In the genomic region with DNA sequence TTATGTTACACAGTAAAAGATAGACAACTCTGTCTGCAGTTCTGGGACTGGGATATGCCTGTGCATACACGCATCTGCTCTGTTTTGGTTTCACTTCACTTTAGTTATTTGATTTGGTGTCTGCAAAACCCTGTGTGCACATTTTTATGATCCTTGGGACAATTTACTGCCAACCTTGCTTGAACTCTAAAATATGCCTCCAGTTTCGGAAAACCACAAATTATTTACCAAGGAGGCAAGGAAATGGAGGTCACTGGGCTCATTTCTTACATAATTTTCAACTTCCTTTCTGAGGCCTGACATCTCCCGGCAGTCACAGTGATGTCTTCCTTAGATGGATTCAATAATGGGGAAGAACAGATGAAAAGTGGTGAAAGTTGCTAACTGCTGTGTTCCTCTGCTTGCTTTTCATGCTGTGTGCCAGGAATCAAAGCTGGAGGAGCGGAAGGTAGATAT, we compare ENCODE assay signal across 8 cellular contexts.
DNase-seq lines count a peak whose midpoint lies in the region; ATAC-seq and TF ChIP-seq lines count a peak whose summit lies in the region.

No MANE protein-coding gene starts in this region.

- H3K27ac Mint-ChIP-seq in activated T-cell treated with anti-CD3 and anti-CD28 coated beads, Interleukin-2, amount 50 U/mL, for 72 hours, result no peak overlapping the region

- WGBS in psoas muscle, 3 donors, result 40 to 44% (median 41%) methylated on average over 4 of the region's 4 CpGs

- H3K4me1 ChIP-seq in adipocyte (ENCODE audit: control insufficient read depth, insufficient read depth, low read length), result peaks cover 3% of the 10 kb centered on the region
- no peaks in the 10 kb centered on the region for H3K4me1 ChIP-seq in psoas muscle

- no peak for TF ChIP-seq CTCF in psoas muscle (IDR thresholded peaks at IDR 0.05)

- peaks cover 8% of the 10 kb centered on the region for H3K27me3 Mint-ChIP-seq in activated T-cell treated with anti-CD3 and anti-CD28 coated beads, Interleukin-2, amount 50 U/mL, for 72 hours (ENCODE audit: low read depth)

- H3K9me3 Mint-ChIP-seq in activated T-cell treated with anti-CD3 and anti-CD28 coated beads, Interleukin-2, amount 50 U/mL, for 72 hours, result peaks cover 3 to 5% of the 10 kb centered on the region in 2 donors

- intact Hi-C loops in psoas muscle (cut with DNase I), result no loop called here

- H3K9me3 ChIP-seq in adipocyte (ENCODE audit: control insufficient read depth, low read length), result peaks cover 5% of the 10 kb centered on the region
- peaks cover 12% of the 10 kb centered on the region for H3K9me3 ChIP-seq in psoas muscle

- peak overlapping the region in 1 of 2 donors; percentile 51 for H3K4me3 Mint-ChIP-seq in activated T-cell treated with anti-CD3 and anti-CD28 coated beads, Interleukin-2, amount 50 U/mL, for 72 hours

- ATAC-seq in GM19324 (IDR thresholded peaks at IDR 0.05; ENCODE audit: low FRiP score, unreplicated experiment) (peak; percentile 81), HG03139 (IDR thresholded peaks at IDR 0.05; ENCODE audit: unreplicated experiment) (peak; percentile 76), psoas muscle (no peak)
- ATAC-seq in activated T-cell treated with anti-CD3 and anti-CD28 coated beads, Interleukin-2, amount 50 U/mL, for 72 hours (replicated peaks in 1 of 2), result no peak

- peak overlapping the region; percentile 23 for H3K27ac ChIP-seq in psoas muscle

- H3K4me3 ChIP-seq in adipocyte (ENCODE audit: low read length) (peak overlapping the region; percentile 68), psoas muscle (peak overlapping the region; percentile 31)

- no peaks in the 10 kb centered on the region for H3K4me1 Mint-ChIP-seq in activated T-cell treated with anti-CD3 and anti-CD28 coated beads, Interleukin-2, amount 50 U/mL, for 72 hours (ENCODE audit: low read depth)

- H3K27me3 ChIP-seq in adipocyte (replicated peaks; ENCODE audit: control insufficient read depth, insufficient read depth, low read length) (no peaks in the 10 kb centered on the region), psoas muscle (ENCODE audit: insufficient read depth in 3 of 3, low read length in 2 of 3) (no peaks in the 10 kb centered on the region)

- H3K36me3 Mint-ChIP-seq in activated T-cell treated with anti-CD3 and anti-CD28 coated beads, Interleukin-2, amount 50 U/mL, for 72 hours (ENCODE audit: insufficient read depth in 2 of 2), result no peaks in the 10 kb centered on the region

- H3K9ac ChIP-seq in adipocyte (ENCODE audit: low read length), result peak overlapping the region; percentile 37

- no peaks in the 10 kb centered on the region for H3K36me3 ChIP-seq in adipocyte (ENCODE audit: control insufficient read depth, insufficient read depth, low read length, severe bottlenecking)
- no peaks in the 10 kb centered on the region for H3K36me3 ChIP-seq in psoas muscle (ENCODE audit: insufficient read depth in 1 of 2, low read depth in 1 of 2)

- DNase-seq in adipocyte (ENCODE audit: low read depth), result no peak
- no peak for DNase-seq in psoas muscle
- no peak for DNase-seq in NCI-H2171 (lab: John Stamatoyannopoulos, UW)
- DNase-seq in GM19238 (ENCODE audit: insufficient read length, low spot score), result no peak
- no peak for DNase-seq in NCI-H2107 (lab: John Stamatoyannopoulos, UW)
- DNase-seq in activated T-cell treated with anti-CD3 and anti-CD28 coated beads, Interleukin-2, amount 50 U/mL, for 72 hours, result no peak

Comparison
In these comparisons a context has a peak if more than half of its experiments do, and no peak if none do; other contexts are left out.
1. ATAC-seq: peak in GM19324 (single experiment) and HG03139 (single experiment); none in psoas muscle (0 of 4) and activated T-cell treated with anti-CD3 and anti-CD28 coated beads, Interleukin-2, amount 50 U/mL, for 72 hours (0 of 2).